In genomic region chr14:102969901-102970300, GRCh38 we compare ENCODE assay signal across 21 cellular contexts. TPM values are rescaled to one million over a fixed set of nuclear protein-coding genes. Genes with fewer than 3 reads are reported as not detected.
A peak's percentile ranks its signal among the peaks of the same experiment; 100 is the strongest.
DNase-seq lines count a peak whose midpoint lies in the region; ATAC-seq and TF ChIP-seq lines count a peak whose summit lies in the region.
"Had no signal": no experiment of that assay in that cellular context is flagged by ENCODE, and none has a peak within 500 bp of the region (broad histone marks: within the 10 kb centered on the region; RNA-seq: fewer than 3 reads in every experiment).

No MANE protein-coding gene starts in this region.

- no peaks in the 10 kb centered on the region for H3K27me3 ChIP-seq in gastrocnemius medialis
- H3K27me3 ChIP-seq: BE2C had no signal

- H3K27me3 Mint-ChIP-seq in CD14-positive monocyte (ENCODE audit: low read depth in 3 of 3) (peaks cover 0 to 7% (median 3%) of the 10 kb centered on the region in 3 donors), nephron progenitor cell (ENCODE audit: low read depth, poor library complexity) (no peaks in the 10 kb centered on the region)
- H3K27me3 Mint-ChIP-seq: CD4-positive, CD25-positive, alpha-beta regulatory T cell had no signal

- intact Hi-C loops in CD14-positive monocyte (cut with micrococcal nuclease) (no loop called here), gastrocnemius medialis (cut with DNase I; ENCODE audit: low total_unique reads) (no loop called here)

- in situ Hi-C loops in gastrocnemius medialis (cut with MboI; ENCODE audit: low sequenced_read_pairs in 4 of 4) = no loop called here

- H3K4me3 Mint-ChIP-seq in CD14-positive monocyte (no peak overlapping the region), nephron progenitor cell (no peak overlapping the region)
- H3K4me3 Mint-ChIP-seq: CD4-positive, CD25-positive, alpha-beta regulatory T cell; CD8-positive, alpha-beta T cell; HFFc6 had no signal

- H3K4me3 ChIP-seq in gastrocnemius medialis = no peak overlapping the region
- H3K4me3 ChIP-seq: A549, GM12878, HAP-1 had no signal

- H3K9me3 Mint-ChIP-seq in CD14-positive monocyte = peaks cover 0 to 3% (median 0%) of the 10 kb centered on the region in 7 donors
- H3K9me3 Mint-ChIP-seq in nephron progenitor cell = no peaks in the 10 kb centered on the region
- H3K9me3 Mint-ChIP-seq: CD4-positive, CD25-positive, alpha-beta regulatory T cell; CD8-positive, alpha-beta T cell; HFFc6 had no signal

- peaks cover 2 to 81% of the 10 kb centered on the region in 2 donors for H3K36me3 ChIP-seq in gastrocnemius medialis

- peak overlapping the region; percentile 46 to 73 (median 50) for H3K27ac ChIP-seq in gastrocnemius medialis
- H3K27ac ChIP-seq: A549 had no signal

- no peak for TF ChIP-seq CTCF in CD14-positive monocyte (IDR thresholded peaks at IDR 0.05)
- no peak for TF ChIP-seq CTCF in nephron progenitor cell (IDR thresholded peaks at IDR 0.05)
- TF ChIP-seq CTCF in gastrocnemius medialis (IDR thresholded peaks at IDR 0.05 in 4 of 5, conservative IDR thresholded peaks at IDR 0.05 in 1 of 5) = no peak

- no peak for TF ChIP-seq POLR2A in gastrocnemius medialis (IDR thresholded peaks at IDR 0.05)

- peaks cover 15 to 22% of the 10 kb centered on the region in 2 donors for H3K4me1 ChIP-seq in gastrocnemius medialis
- H3K4me1 ChIP-seq: BE2C, Caco-2, HAP-1 had no signal

- peak; percentile 16 for DNase-seq in CD14-positive monocyte (ENCODE audit: low spot score)
- DNase-seq in nephron progenitor cell = no peak
- no peak for DNase-seq in gastrocnemius medialis
- DNase-seq in activated CD4-positive, alpha-beta T cell treated with anti-CD3 and anti-CD28 coated beads, Interleukin-2, amount 50 U/mL, for 4 hours = no peak
- DNase-seq: 8988T; ACHN; AML-193; BE2C; Caco-2; CD4-positive, CD25-positive, alpha-beta regulatory T cell; CD8-positive, alpha-beta T cell; DMS153; EL; GDM1; GOT3; HFFc6 had no signal

- H3K9me3 ChIP-seq in gastrocnemius medialis = no peaks in the 10 kb centered on the region
- H3K9me3 ChIP-seq: A549, BE2C, Caco-2, HAP-1 had no signal

- H3K27ac Mint-ChIP-seq in CD14-positive monocyte (no peak overlapping the region), nephron progenitor cell (peak overlapping the region; percentile 66)
- H3K27ac Mint-ChIP-seq: CD4-positive, CD25-positive, alpha-beta regulatory T cell; CD8-positive, alpha-beta T cell; HFFc6 had no signal

- H3K4me1 Mint-ChIP-seq in CD14-positive monocyte = peaks cover 21% of the 10 kb centered on the region
- peaks cover 5% of the 10 kb centered on the region for H3K4me1 Mint-ChIP-seq in nephron progenitor cell
- H3K4me1 Mint-ChIP-seq: CD4-positive, CD25-positive, alpha-beta regulatory T cell had no signal

- peaks cover 72 to 83% of the 10 kb centered on the region in 2 donors for H3K36me3 Mint-ChIP-seq in CD14-positive monocyte
- peaks cover 72% of the 10 kb centered on the region for H3K36me3 Mint-ChIP-seq in nephron progenitor cell (ENCODE audit: low read depth)

- ATAC-seq in gastrocnemius medialis (no peak), GM18868 (IDR thresholded peaks at IDR 0.05; ENCODE audit: unreplicated experiment) (no peak), GM18520 (IDR thresholded peaks at IDR 0.05; ENCODE audit: unreplicated experiment) (no peak)
- ATAC-seq: A549; CD8-positive, alpha-beta T cell; GM12878 had no signal

RNA-seq across cellular contexts. Expression of gene AMN, which starts 47.4 kb away (rescaled TPM):
- polyA plus RNA-seq in CD14-positive monocyte = not detected
- 1 to 10 TPM in 1 of 4 donors, under 1 TPM in 1, not detected in 2; 0.42 to 4.3 TPM for total RNA-seq in gastrocnemius medialis
- total RNA-seq: HFFc6 had no signal
